ENCODE assay signal across 14 cellular contexts in genomic region chr2:27901219-27901618, GRCh38. TPM values are rescaled to one million over a fixed set of nuclear protein-coding genes. Genes with fewer than 3 reads are reported as not detected.
DNase-seq lines count a peak whose midpoint lies in the region; ATAC-seq and TF ChIP-seq lines count a peak whose summit lies in the region.
"Had no signal": no experiment of that assay in that cellular context is flagged by ENCODE, and none has a peak within 500 bp of the region (broad histone marks: within the 10 kb centered on the region; RNA-seq: fewer than 3 reads in every experiment).

No MANE protein-coding gene starts in this region.

- H4K20me1 ChIP-seq in SK-N-SH (ENCODE audit: insufficient read depth): no peaks in the 10 kb centered on the region

- no peaks in the 10 kb centered on the region for H3K9me2 ChIP-seq in SK-N-SH

- H3K9me3 ChIP-seq in SK-N-SH: no peaks in the 10 kb centered on the region
- H3K9me3 ChIP-seq: lower lobe of right lung, ovary had no signal

- TF ChIP-seq EP300 in SK-N-SH (IDR thresholded peaks at IDR 0.05; ENCODE audit: borderline replicate concordance in 1 of 2, low read depth in 1 of 2, low read length in 1 of 2): peak in 1 of 2 experiments; percentile 16; a peak in 1 of 4 replicates

- H3K4me1 ChIP-seq in SK-N-SH (ENCODE audit: control insufficient read depth in 1 of 2, insufficient read depth in 2 of 2, low read depth in 1 of 2, low read length in 1 of 2): no peaks in the 10 kb centered on the region; a peak in 1 of 4 replicates

- H3F3A ChIP-seq in SK-N-SH (replicated peaks; ENCODE audit: insufficient read depth): no peaks in the 10 kb centered on the region

- H3K27ac Mint-ChIP-seq in stimulated activated effector memory CD8-positive, alpha-beta T cell treated with anti-CD3 and anti-CD28 coated beads, Interleukin-12 subunit alpha, Interleukin-12 subunit beta, amount 100 ng/mL, for 72 hours: peak overlapping the region; percentile 94
- H3K27ac Mint-ChIP-seq: activated naive CD8-positive, alpha-beta T cell treated with anti-CD3 and anti-CD28 coated beads, Interleukin-2, amount 10 ng/mL, durations not matched to agents 7 days and 5 days had no signal

- no peaks in the 10 kb centered on the region for H3K27me3 ChIP-seq in SK-N-SH (ENCODE audit: insufficient read depth)
- H3K27me3 ChIP-seq: ovary had no signal

- CTCF ChIA-PET in SK-N-SH (lab: Yijun Ruan, JAX): interaction anchor here (0.7 kb wide), 1 partner anchor 13 kb away, joined by 4 read pairs; no protein-coding TSS in a partner anchor

- WGBS in SK-N-SH (ENCODE audit: low lambda C conversion rate): 26% methylated on average over 1 of the region's 1 CpG

- no peak overlapping the region for H3K4me2 ChIP-seq in SK-N-SH

- no peak overlapping the region for H3K4me3 ChIP-seq in SK-N-SH (ENCODE audit: low read depth in 2 of 2, low read length in 1 of 2)
- H3K4me3 ChIP-seq: lower lobe of right lung, ovary had no signal

- peaks cover 81% of the 10 kb centered on the region for H3K4me1 Mint-ChIP-seq in stimulated activated effector memory CD8-positive, alpha-beta T cell treated with anti-CD3 and anti-CD28 coated beads, Interleukin-12 subunit alpha, Interleukin-12 subunit beta, amount 100 ng/mL, for 72 hours

- no peak for TF ChIP-seq CTCF in SK-N-SH (IDR thresholded peaks at IDR 0.05)

- H2AFZ ChIP-seq in SK-N-SH (ENCODE audit: low read depth): no peak overlapping the region

- H3K9me3 Mint-ChIP-seq in stimulated activated effector memory CD8-positive, alpha-beta T cell treated with anti-CD3 and anti-CD28 coated beads, Interleukin-12 subunit alpha, Interleukin-12 subunit beta, amount 100 ng/mL, for 72 hours: no peaks in the 10 kb centered on the region

- DNase-seq in activated effector memory CD4-positive, alpha-beta T cell treated with anti-CD3 and anti-CD28 coated beads, Interleukin-2, amount 50 U/mL, for 16 hours: peak; percentile 67
- no peak for DNase-seq in activated effector memory CD4-positive, alpha-beta T cell treated with Interleukin-2 at 50 U/mL for 16 hours
- DNase-seq in SK-N-SH (no peak), erythroblast (lab: John Stamatoyannopoulos, UW) (peak; percentile 35 to 52), COLO668 (lab: John Stamatoyannopoulos, UW; ENCODE audit: unreplicated experiment) (no peak), NCI-H1417 treated with DMSO at 0.1 percent for 48 hours (lab: John Stamatoyannopoulos, UW) (no peak)
- no peak for DNase-seq in stimulated activated effector memory CD8-positive, alpha-beta T cell treated with anti-CD3 and anti-CD28 coated beads, Interleukin-12 subunit alpha, Interleukin-12 subunit beta, amount 100 ng/mL, for 72 hours (ENCODE audit: low spot score in 2 of 2)
- DNase-seq: activated naive CD8-positive, alpha-beta T cell treated with anti-CD3 and anti-CD28 coated beads, Interleukin-2, amount 10 ng/mL, durations not matched to agents 7 days and 5 days; effector CD8-positive, alpha-beta T cell; GOT3; lower lobe of right lung; NCI-H146; ovary had no signal

- H3K9ac ChIP-seq in SK-N-SH: no peak overlapping the region

- peaks cover 67% of the 10 kb centered on the region for H3K36me3 Mint-ChIP-seq in stimulated activated effector memory CD8-positive, alpha-beta T cell treated with anti-CD3 and anti-CD28 coated beads, Interleukin-12 subunit alpha, Interleukin-12 subunit beta, amount 100 ng/mL, for 72 hours

- peak overlapping the region; percentile 43 for H3K4me3 Mint-ChIP-seq in stimulated activated effector memory CD8-positive, alpha-beta T cell treated with anti-CD3 and anti-CD28 coated beads, Interleukin-12 subunit alpha, Interleukin-12 subunit beta, amount 100 ng/mL, for 72 hours
- H3K4me3 Mint-ChIP-seq: activated naive CD8-positive, alpha-beta T cell treated with anti-CD3 and anti-CD28 coated beads, Interleukin-2, amount 10 ng/mL, durations not matched to agents 7 days and 5 days had no signal

- peak overlapping the region in 1 of 2 experiments; percentile 8; a peak in 2 of 4 replicates for H3K27ac ChIP-seq in SK-N-SH (ENCODE audit: low read depth in 2 of 2, low read length in 1 of 2)
- H3K27ac ChIP-seq: lower lobe of right lung, ovary had no signal

- POLR2A ChIA-PET in SK-N-SH (lab: Yijun Ruan, JAX): no interaction called here

- TF ChIP-seq POLR2A in erythroblast (IDR thresholded peaks at IDR 0.05; ENCODE audit: low read length): no peak

- H3K36me3 ChIP-seq in SK-N-SH (replicated peaks in 1 of 2; ENCODE audit: control insufficient read depth in 1 of 2, insufficient read depth in 2 of 2, low read length in 1 of 2): peaks cover 10 to 36% of the 10 kb centered on the region in 2 experiments
- H3K36me3 ChIP-seq: ovary had no signal

- no peak for TF ChIP-seq RAD21 in SK-N-SH (IDR thresholded peaks at IDR 0.05; ENCODE audit: low read length)

- ATAC-seq in stimulated activated effector memory CD8-positive, alpha-beta T cell treated with anti-CD3 and anti-CD28 coated beads, Interleukin-12 subunit alpha, Interleukin-12 subunit beta, amount 100 ng/mL, for 72 hours: peak; percentile 73
- ATAC-seq in GM21447 (IDR thresholded peaks at IDR 0.05; ENCODE audit: unreplicated experiment): no peak
- ATAC-seq: lower lobe of right lung had no signal

- H3K79me2 ChIP-seq in SK-N-SH (ENCODE audit: insufficient read depth): 0 out of 2 replicates have a peak, but pooled peaks cover 2% of the 10 kb centered on the region

TF ChIP-seq in SK-N-SH, 30 proteins besides CTCF, POLR2A, EP300 and RAD21:
- peak; percentile 60; the same call in 1 of the 2 replicates for TF ChIP-seq FOSL2 (IDR thresholded peaks at IDR 0.05; ENCODE audit: borderline replicate concordance, low read depth)
- peak; percentile 30; the same call in 1 of the 2 replicates for TF ChIP-seq JUND (IDR thresholded peaks at IDR 0.05)
- 0 out of 2 replicates have a peak, but pooled peaks have one; percentile 15 for TF ChIP-seq MEF2A (IDR thresholded peaks at IDR 0.05; ENCODE audit: borderline replicate concordance, low read depth)
- TF ChIP-seq MAX (IDR thresholded peaks at IDR 0.05; ENCODE audit: low read depth): peak; percentile 62; the same call in 1 of the 2 replicates
- TF ChIP-seq MXI1 (IDR thresholded peaks at IDR 0.05; ENCODE audit: low read depth, low read length): no peak
- TF ChIP-seq GABPA (IDR thresholded peaks at IDR 0.05; ENCODE audit: low read depth): no peak
- no peak for TF ChIP-seq USF2 (IDR thresholded peaks at IDR 0.05; ENCODE audit: borderline replicate concordance, low read depth, low read length)
- TF ChIP-seq TCF12 (IDR thresholded peaks at IDR 0.05): peak; percentile 71
- TF ChIP-seq YY1 (IDR thresholded peaks at IDR 0.05; ENCODE audit: low read depth): no peak
- 0 out of 2 replicates have a peak, but pooled peaks have one; percentile 31 for TF ChIP-seq PBX3 (IDR thresholded peaks at IDR 0.05)
- 0 out of 2 replicates have a peak, but pooled peaks have one; percentile 14 for TF ChIP-seq NFIC (IDR thresholded peaks at IDR 0.05; ENCODE audit: borderline replicate concordance)
- no peak for TF ChIP-seq TAF1 (IDR thresholded peaks at IDR 0.05; ENCODE audit: borderline replicate concordance, low read depth, low read length)
- no peak for TF ChIP-seq TEAD4 (IDR thresholded peaks at IDR 0.05; ENCODE audit: borderline replicate concordance, insufficient read depth)
- no peak for TF ChIP-seq CHD2 (IDR thresholded peaks at IDR 0.05; ENCODE audit: low read length, partially characterized antibody)
TF ChIP-seq in SK-N-SH: peak in this region for 7.

RNA-seq across cellular contexts. Expression of gene BABAM2, which starts 10.7 kb away (rescaled TPM):
- 28.5 and 34.0 TPM in 2 replicates for polyA plus RNA-seq in SK-N-SH (2012; rRNA removed)
- polyA plus RNA-seq in SK-N-SH (2012; cell fraction: cytosol; rRNA removed): 28.4 and 31.3 TPM in 2 replicates
- polyA plus RNA-seq in SK-N-SH (2012; cell fraction: nucleus; rRNA removed): 19.9 and 24.1 TPM in 2 replicates

RNA-seq across cellular contexts. Expression of gene RBKS, which starts 11.0 kb away (rescaled TPM):
- polyA plus RNA-seq in SK-N-SH (2012; rRNA removed): 7.2 and 7.4 TPM in 2 replicates
- 5.9 TPM in 2 replicates for polyA plus RNA-seq in SK-N-SH (2012; cell fraction: cytosol; rRNA removed)
- polyA plus RNA-seq in SK-N-SH (2012; cell fraction: nucleus; rRNA removed): 19.1 and 23.8 TPM in 2 replicates

Comparison
In these comparisons a context has a peak if more than half of its experiments do, and no peak if none do; other contexts are left out.
1. DNase-seq: peak in activated effector memory CD4-positive, alpha-beta T cell treated with anti-CD3 and anti-CD28 coated beads, Interleukin-2, amount 50 U/mL, for 16 hours (single experiment) and erythroblast (2 of 2); none in activated effector memory CD4-positive, alpha-beta T cell treated with Interleukin-2 at 50 U/mL for 16 hours (single experiment), SK-N-SH (single experiment), stimulated activated effector memory CD8-positive, alpha-beta T cell treated with anti-CD3 and anti-CD28 coated beads, Interleukin-12 subunit alpha, Interleukin-12 subunit beta, amount 100 ng/mL, for 72 hours (0 of 2), COLO668 (single experiment) and NCI-H1417 treated with DMSO at 0.1 percent for 48 hours (single experiment).